Comparison of ENCODE assay signal across 16 cellular contexts in the genomic region with DNA sequence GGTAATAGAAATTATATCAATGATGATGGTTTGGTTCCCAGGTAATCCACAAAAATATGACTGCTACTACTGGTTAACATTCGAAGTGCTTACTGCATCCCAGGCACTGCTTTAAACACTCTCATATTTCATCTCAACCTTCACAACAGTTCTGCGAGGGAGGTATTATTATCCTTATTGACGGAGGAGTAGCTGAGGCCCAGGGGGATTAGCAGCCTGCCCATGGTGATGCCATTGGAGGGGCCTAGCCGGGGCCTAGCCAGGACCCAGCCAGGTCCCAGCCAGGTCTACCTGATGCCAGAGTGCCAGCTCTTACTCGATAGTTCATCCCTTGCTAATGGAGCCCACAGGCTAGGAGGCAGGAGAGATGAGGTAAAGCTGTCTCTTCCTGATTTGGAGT.
A peak's percentile ranks its signal among the peaks of the same experiment; 100 is the strongest.
DNase-seq lines count a peak whose midpoint lies in the region; ATAC-seq, FAIRE-seq and TF ChIP-seq lines count a peak whose summit lies in the region.
"Had no signal": no experiment of that assay in that cellular context is flagged by ENCODE, and none has a peak within 500 bp of the region (broad histone marks: within the 10 kb centered on the region; RNA-seq: fewer than 3 reads in every experiment).

No MANE protein-coding gene starts in this region.

- H3K36me3 Mint-ChIP-seq in CD4-positive, alpha-beta T cell (ENCODE audit: low read depth): peaks cover 52% of the 10 kb centered on the region
- H3K36me3 Mint-ChIP-seq in activated naive CD8-positive, alpha-beta T cell treated with anti-CD3 and anti-CD28 coated beads, Interleukin-2, amount 50 U/mL, for 24 hours (ENCODE audit: low read depth): peaks cover 47% of the 10 kb centered on the region
- H3K36me3 Mint-ChIP-seq in progenitor cell of endocrine pancreas (ENCODE audit: insufficient read depth): peaks cover 2% of the 10 kb centered on the region

- H3K4me1 Mint-ChIP-seq in CD4-positive, alpha-beta T cell (ENCODE audit: low read depth): peaks cover 98% of the 10 kb centered on the region
- H3K4me1 Mint-ChIP-seq in activated naive CD8-positive, alpha-beta T cell treated with anti-CD3 and anti-CD28 coated beads, Interleukin-2, amount 50 U/mL, for 24 hours: peaks cover 99% of the 10 kb centered on the region
- H3K4me1 Mint-ChIP-seq in progenitor cell of endocrine pancreas (ENCODE audit: low read depth): peaks cover 57% of the 10 kb centered on the region

- peaks cover 75% of the 10 kb centered on the region for H4K20me1 ChIP-seq in DOHH2 (ENCODE audit: control insufficient read depth, insufficient read depth, low read depth, low read length)

- H3K27me3 Mint-ChIP-seq in CD4-positive, alpha-beta T cell: no peaks in the 10 kb centered on the region
- no peaks in the 10 kb centered on the region for H3K27me3 Mint-ChIP-seq in activated naive CD8-positive, alpha-beta T cell treated with anti-CD3 and anti-CD28 coated beads, Interleukin-2, amount 50 U/mL, for 24 hours
- H3K27me3 Mint-ChIP-seq in progenitor cell of endocrine pancreas: no peaks in the 10 kb centered on the region
- H3K27me3 Mint-ChIP-seq: activated naive CD4-positive, alpha-beta T cell treated with anti-CD3 and anti-CD28 coated beads, Interleukin-2, amount 10 ng/mL, durations not matched to agents 7 days and 5 days had no signal

- peaks cover 49% of the 10 kb centered on the region for H3F3A ChIP-seq in DOHH2 (ENCODE audit: control insufficient read depth, insufficient read depth)

- H3K4me3 ChIP-seq in DOHH2 (ENCODE audit: low read length) (no peak overlapping the region), small intestine (ENCODE audit: low read depth in 1 of 2, low read length in 2 of 2) (no peak overlapping the region), kidney (ENCODE audit: low read length in 2 of 2) (no peak overlapping the region)
- H3K4me3 ChIP-seq: breast epithelium, heart left ventricle, right atrium auricular region had no signal

- POLR2A ChIA-PET in CD4-positive, alpha-beta T cell (lab: Charles Lee): interaction anchor here (1.3 to 5.7 kb wide), 5 partner anchors 12 to 31 kb away, joined by 3 to 43 read pairs (median 7); no protein-coding TSS in a partner anchor

- peak overlapping the region; percentile 61 for H3K4me3 Mint-ChIP-seq in CD4-positive, alpha-beta T cell
- H3K4me3 Mint-ChIP-seq in activated naive CD8-positive, alpha-beta T cell treated with anti-CD3 and anti-CD28 coated beads, Interleukin-2, amount 50 U/mL, for 24 hours: no peak overlapping the region
- H3K4me3 Mint-ChIP-seq in progenitor cell of endocrine pancreas (ENCODE audit: low read depth): no peak overlapping the region
- H3K4me3 Mint-ChIP-seq: activated naive CD4-positive, alpha-beta T cell treated with anti-CD3 and anti-CD28 coated beads, Interleukin-2, amount 10 ng/mL, durations not matched to agents 7 days and 5 days had no signal

- FAIRE-seq in small intestine (lab: Jason Lieb, UNC) (no peak), kidney (lab: Jason Lieb, UNC) (no peak)
- FAIRE-seq: islet of Langerhans had no signal

- peaks cover 100% of the 10 kb centered on the region for H3K79me2 ChIP-seq in DOHH2 (ENCODE audit: control insufficient read depth, low read length)

- peak overlapping the region; percentile 98 for H3K27ac Mint-ChIP-seq in CD4-positive, alpha-beta T cell
- H3K27ac Mint-ChIP-seq in activated naive CD8-positive, alpha-beta T cell treated with anti-CD3 and anti-CD28 coated beads, Interleukin-2, amount 50 U/mL, for 24 hours: peak overlapping the region; percentile 76
- H3K27ac Mint-ChIP-seq in progenitor cell of endocrine pancreas: peak overlapping the region; percentile 17

- DNase-seq in CD4-positive, alpha-beta T cell: no peak
- no peak for DNase-seq in activated naive CD8-positive, alpha-beta T cell treated with anti-CD3 and anti-CD28 coated beads, Interleukin-2, amount 50 U/mL, for 24 hours
- DNase-seq in progenitor cell of endocrine pancreas (ENCODE audit: low spot score, unreplicated experiment): no peak
- DNase-seq in ecto neural progenitor cell (ENCODE audit: low spot score): no peak
- DNase-seq in small intestine: no peak
- no peak for DNase-seq in kidney
- DNase-seq: activated naive CD4-positive, alpha-beta T cell treated with anti-CD3 and anti-CD28 coated beads, Interleukin-2, amount 10 ng/mL, durations not matched to agents 7 days and 5 days; C1 segment of cervical spinal cord; heart left ventricle; mesenchymal stem cell; NCI-H2029; NCI-H524 had no signal

- H3K9me3 ChIP-seq in CD4-positive, alpha-beta T cell (ENCODE audit: control insufficient read depth, low read length): no peaks in the 10 kb centered on the region
- H3K9me3 ChIP-seq in DOHH2 (ENCODE audit: control insufficient read depth, insufficient read depth, low read length) (no peaks in the 10 kb centered on the region), small intestine (ENCODE audit: control insufficient read depth, low read depth) (no peaks in the 10 kb centered on the region), kidney (ENCODE audit: control insufficient read depth in 1 of 2, low read length in 2 of 2) (no peaks in the 10 kb centered on the region)
- H3K9me3 ChIP-seq: breast epithelium, heart left ventricle, right atrium auricular region had no signal

- intact Hi-C loops in CD4-positive, alpha-beta T cell (cut with DNase I, micrococcal nuclease): loop anchor here in 1 of 2 experiments (10.0 kb wide), 1 partner anchor 553 kb away; no protein-coding TSS in a partner anchor
- intact Hi-C loops in kidney (cut with DNase I): no loop called here

- no peaks in the 10 kb centered on the region for H3K27me3 ChIP-seq in CD4-positive, alpha-beta T cell (ENCODE audit: control insufficient read depth, insufficient read depth, low read length)
- H3K27me3 ChIP-seq in DOHH2 (ENCODE audit: control insufficient read depth, low read length): no peaks in the 10 kb centered on the region
- H3K27me3 ChIP-seq in small intestine (ENCODE audit: control insufficient read depth in 2 of 2, insufficient read depth in 2 of 2, low read length in 2 of 2): no peaks in the 10 kb centered on the region
- H3K27me3 ChIP-seq: breast epithelium, heart left ventricle, right atrium auricular region had no signal

- ATAC-seq in CD4-positive, alpha-beta T cell (ENCODE audit: poor library complexity): no peak
- ATAC-seq in activated naive CD8-positive, alpha-beta T cell treated with anti-CD3 and anti-CD28 coated beads, Interleukin-2, amount 50 U/mL, for 24 hours: no peak
- ATAC-seq: heart left ventricle had no signal

- TF ChIP-seq CTCF in CD4-positive, alpha-beta T cell (IDR thresholded peaks at IDR 0.05): no peak
- TF ChIP-seq CTCF in DOHH2 (IDR thresholded peaks at IDR 0.05; ENCODE audit: low read depth, low read length, poor library complexity, severe bottlenecking): no peak
- TF ChIP-seq CTCF in progenitor cell of endocrine pancreas (IDR thresholded peaks at IDR 0.05; ENCODE audit: unreplicated experiment): no peak
- TF ChIP-seq CTCF in kidney (IDR thresholded peaks at IDR 0.05; ENCODE audit: borderline replicate concordance, extremely low read depth, insufficient read depth): no peak

- H3K9me3 Mint-ChIP-seq in CD4-positive, alpha-beta T cell: no peaks in the 10 kb centered on the region
- no peaks in the 10 kb centered on the region for H3K9me3 Mint-ChIP-seq in activated naive CD8-positive, alpha-beta T cell treated with anti-CD3 and anti-CD28 coated beads, Interleukin-2, amount 50 U/mL, for 24 hours
- no peaks in the 10 kb centered on the region for H3K9me3 Mint-ChIP-seq in progenitor cell of endocrine pancreas (ENCODE audit: low read depth)
- H3K9me3 Mint-ChIP-seq: activated naive CD4-positive, alpha-beta T cell treated with anti-CD3 and anti-CD28 coated beads, Interleukin-2, amount 10 ng/mL, durations not matched to agents 7 days and 5 days had no signal

- H3K4me2 ChIP-seq in DOHH2 (ENCODE audit: low read length): peak overlapping the region; percentile 41

- H3K27ac ChIP-seq in CD4-positive, alpha-beta T cell (ENCODE audit: low read depth, low read length): no peak overlapping the region
- H3K27ac ChIP-seq in DOHH2 (ENCODE audit: low read depth, low read length) (no peak overlapping the region), small intestine (ENCODE audit: low read depth in 1 of 2, low read length in 1 of 2) (no peak overlapping the region), kidney (ENCODE audit: low read depth in 2 of 2, low read length in 2 of 2) (no peak overlapping the region)
- H3K27ac ChIP-seq: breast epithelium, right atrium auricular region had no signal

- H3K4me1 ChIP-seq in DOHH2 (ENCODE audit: control insufficient read depth, low read length) (peaks cover 88% of the 10 kb centered on the region), small intestine (ENCODE audit: control insufficient read depth in 2 of 2, insufficient read depth in 1 of 2, low read depth in 1 of 2, low read length in 1 of 2) (peaks cover 16 to 35% of the 10 kb centered on the region in 2 donors), kidney (ENCODE audit: control insufficient read depth in 1 of 2, insufficient read depth in 1 of 2, low read depth in 1 of 2, low read length in 2 of 2) (peaks cover 32 to 41% of the 10 kb centered on the region in 2 donors)

- no peaks in the 10 kb centered on the region for H3K9me2 ChIP-seq in DOHH2 (replicated peaks; ENCODE audit: control insufficient read depth, low read length)

- WGBS in small intestine, 3 donors: 93 to 99% (median 96%) methylated on average over 5 of the region's 5 CpGs

- no peak overlapping the region for H3K9ac ChIP-seq in kidney (ENCODE audit: low read length in 2 of 2)

- H3K36me3 ChIP-seq in DOHH2 (ENCODE audit: control insufficient read depth, low read length): peaks cover 99% of the 10 kb centered on the region
- no peaks in the 10 kb centered on the region for H3K36me3 ChIP-seq in small intestine (ENCODE audit: control insufficient read depth in 2 of 2, insufficient read depth in 2 of 2, low read length in 2 of 2)
- peaks cover 0 to 3% of the 10 kb centered on the region in 2 donors for H3K36me3 ChIP-seq in kidney (ENCODE audit: control insufficient read depth in 1 of 2, insufficient read depth in 2 of 2, low read length in 2 of 2)
- H3K36me3 ChIP-seq: breast epithelium, heart left ventricle, right atrium auricular region had no signal

- CTCF ChIA-PET in CD4-positive, alpha-beta T cell (lab: Charles Lee): interaction anchor here (1.8 to 2.9 kb wide), 2 partner anchors 14 to 20 kb away, joined by 5 to 11 read pairs; no protein-coding TSS in a partner anchor

Comparison
In these comparisons a context has a peak if more than half of its experiments do, and no peak if none do; other contexts are left out.
1. H3K27ac Mint-ChIP-seq: peak in every context shown above with its lines; median percentile 98 in CD4-positive, alpha-beta T cell; 76 in activated naive CD8-positive, alpha-beta T cell treated with anti-CD3 and anti-CD28 coated beads, Interleukin-2, amount 50 U/mL, for 24 hours; 17 in progenitor cell of endocrine pancreas.